ENCODE assay signal across 9 cellular contexts in the genomic region with DNA sequence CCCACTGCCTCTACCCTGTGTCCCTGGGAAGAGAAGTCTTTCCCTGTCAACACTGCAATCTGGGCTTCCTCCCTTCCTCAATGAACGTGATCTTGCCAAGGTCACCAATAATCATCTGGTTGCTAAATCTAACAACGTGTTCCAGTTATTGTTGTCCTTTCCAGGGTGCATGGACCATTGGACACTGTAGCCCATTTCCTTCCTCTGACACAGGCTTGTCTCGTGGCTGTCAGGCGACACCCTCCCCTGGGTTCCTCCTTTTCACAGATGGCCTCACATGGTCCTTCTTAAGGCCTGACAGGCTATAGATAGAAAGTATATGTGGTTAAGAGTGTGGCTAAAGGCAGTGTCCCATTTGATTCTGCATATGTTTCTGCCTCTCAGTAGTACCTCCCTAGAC.
DNase-seq lines count a peak whose midpoint lies in the region; ATAC-seq, FAIRE-seq and TF ChIP-seq lines count a peak whose summit lies in the region.
"Had no signal": no experiment of that assay in that cellular context is flagged by ENCODE, and none has a peak within 500 bp of the region (broad histone marks: within the 10 kb centered on the region; RNA-seq: fewer than 3 reads in every experiment).

No MANE protein-coding gene starts in this region.

- H3K4me1 ChIP-seq in GM12878 (ENCODE audit: control insufficient read depth, insufficient read depth, low read length): no peaks in the 10 kb centered on the region
- H3K4me1 ChIP-seq in parathyroid adenoma: peaks cover 3% of the 10 kb centered on the region

- CTCF ChIA-PET in GM12878 (lab: Yijun Ruan, JAX) (no interaction called here), HEK293T (lab: Yijun Ruan, JAX) (no interaction called here)

- WGBS in GM12878 (ENCODE audit: insufficient coverage, insufficient replicate concordance, low lambda C conversion rate, missing lambda C conversion rate): 0% methylated on average over 4 of the region's 4 CpGs

- TF ChIP-seq CTCF in GM12878 (IDR thresholded peaks at IDR 0.05 in 2 of 3, conservative IDR thresholded peaks at IDR 0.05 in 1 of 3; ENCODE audit: control insufficient read depth in 2 of 3, extremely low read depth in 1 of 3, insufficient read depth in 1 of 3, low read depth in 3 of 3, low read length in 3 of 3) (no peak), parathyroid adenoma (IDR thresholded peaks at IDR 0.05) (no peak)

- BruUV-seq in GM12878 (replicated peaks; lab: Mats Ljungman, UMichigan): no TSS peak

- no peak for FAIRE-seq in GM12878 (lab: Jason Lieb, UNC)
- FAIRE-seq: TTC549 had no signal

- in situ Hi-C loops in GM12878 (cut with MboI): no loop called here

- POLR2A ChIA-PET in GM12878 (lab: Charles Lee): no interaction called here
- POLR2A ChIA-PET in HEK293T (lab: Yijun Ruan, JAX): no interaction called here

- ATAC-seq in GM18861 (IDR thresholded peaks at IDR 0.05; ENCODE audit: unreplicated experiment) (peak; percentile 86), HG03103 (IDR thresholded peaks at IDR 0.05; ENCODE audit: low read depth, unreplicated experiment) (peak; percentile 74), GM12878 (peak; percentile 60), HG03097 (IDR thresholded peaks at IDR 0.05; ENCODE audit: low FRiP score, unreplicated experiment) (no peak), HG03571 (IDR thresholded peaks at IDR 0.05; ENCODE audit: unreplicated experiment) (no peak)

- no peak for TF ChIP-seq POLR2A in GM12878 (IDR thresholded peaks at IDR 0.05; ENCODE audit: low read depth, low read length)

- H3K27me3 ChIP-seq in GM12878 (replicated peaks in 1 of 2; ENCODE audit: control insufficient read depth in 2 of 2, insufficient read depth in 2 of 2, low read length in 1 of 2) (no peaks in the 10 kb centered on the region; a peak in 2 of 4 replicates), parathyroid adenoma (ENCODE audit: control insufficient read depth, insufficient read depth, low read length) (no peaks in the 10 kb centered on the region)

- no peak for TF ChIP-seq RAD21 in GM12878 (IDR thresholded peaks at IDR 0.05; ENCODE audit: insufficient read depth, low read depth, low read length)

- no peaks in the 10 kb centered on the region for H3K36me3 ChIP-seq in GM12878 (ENCODE audit: control insufficient read depth in 2 of 2, insufficient read depth in 2 of 2, low read length in 1 of 2)
- H3K36me3 ChIP-seq in parathyroid adenoma (ENCODE audit: control insufficient read depth, insufficient read depth, low read length): no peaks in the 10 kb centered on the region

- H3K4me2 ChIP-seq in GM12878 (ENCODE audit: control insufficient read depth, insufficient read depth): no peak overlapping the region
- no peak overlapping the region for H3K4me2 ChIP-seq in parathyroid adenoma (ENCODE audit: low read length)

- RAD21 ChIA-PET in GM12878 (lab: Charles Lee; ENCODE audit: unreplicated experiment): no interaction called here

- DNase-seq in GM12878 (ENCODE audit: low read depth, low spot score) (peak; percentile 11), HEK293T (ENCODE audit: extremely low spot score) (no peak), GM03348 (ENCODE audit: low spot score) (no peak)

- H3K27ac ChIP-seq in GM12878 (ENCODE audit: control insufficient read depth, insufficient read depth): no peak overlapping the region
- peak overlapping the region; percentile 19 for H3K27ac ChIP-seq in parathyroid adenoma

- H3K9ac ChIP-seq in GM12878 (ENCODE audit: control insufficient read depth, insufficient read depth, low read length) (no peak overlapping the region), parathyroid adenoma (no peak overlapping the region)

- no peaks in the 10 kb centered on the region for H4K20me1 ChIP-seq in GM12878 (ENCODE audit: control insufficient read depth, insufficient read depth)

- H3K79me2 ChIP-seq in GM12878 (ENCODE audit: control insufficient read depth, insufficient read depth, low read length) (no peaks in the 10 kb centered on the region), parathyroid adenoma (no peaks in the 10 kb centered on the region)

- SMC1A ChIA-PET in GM12878 (lab: Charles Lee; ENCODE audit: uncharacterized antibody, unreplicated experiment): no interaction called here

- H2AFZ ChIP-seq in GM12878 (ENCODE audit: control insufficient read depth, low read depth, low read length) (no peak overlapping the region), parathyroid adenoma (no peak overlapping the region)

- intact Hi-C loops in GM12878 (cut with micrococcal nuclease; ENCODE audit: unreplicated experiment): no loop called here

- no peak for TF ChIP-seq EP300 in GM12878 (IDR thresholded peaks at IDR 0.05; ENCODE audit: borderline replicate concordance in 1 of 2, control insufficient read depth in 1 of 2, low read depth in 2 of 2, low read length in 2 of 2)

- H3K9me3 ChIP-seq in GM12878 (replicated peaks; ENCODE audit: control insufficient read depth, insufficient read depth, low read length) (no peaks in the 10 kb centered on the region), parathyroid adenoma (ENCODE audit: control insufficient read depth, low read length) (no peaks in the 10 kb centered on the region)

- H3K4me3 ChIP-seq in GM12878: no peak overlapping the region
- no peak overlapping the region for H3K4me3 ChIP-seq in parathyroid adenoma (ENCODE audit: low read depth, low read length)

TF ChIP-seq in GM12878, 131 proteins besides CTCF, POLR2A, EP300 and RAD21:
- TF ChIP-seq SPI1 (IDR thresholded peaks at IDR 0.05; ENCODE audit: borderline replicate concordance, insufficient read depth, low read depth, low read length) (peak; percentile 36; the same call in 1 of the 2 replicates), CBX3 (IDR thresholded peaks at IDR 0.05; ENCODE audit: borderline replicate concordance, low read depth) (no peak), BHLHE40 (IDR thresholded peaks at IDR 0.05; ENCODE audit: borderline replicate concordance in 1 of 2, low read depth in 2 of 2, low read length in 1 of 2) (peak in 1 of 2 experiments; percentile 51; a peak in 1 of 4 replicates), RUNX3 (IDR thresholded peaks at IDR 0.05; ENCODE audit: low read length) (peak; percentile 65), SKIL (IDR thresholded peaks at IDR 0.05; ENCODE audit: low read depth, poor library complexity, severe bottlenecking) (no peak)

TF ChIP-seq in HEK293T, 16 proteins besides CTCF, POLR2A, EP300 and RAD21:
- TF ChIP-seq LEF1 (IDR thresholded peaks at IDR 0.05; ENCODE audit: borderline replicate concordance) (no peak), L3MBTL2 (conservative IDR thresholded peaks at IDR 0.05) (no peak), SUZ12 (IDR thresholded peaks at IDR 0.05) (no peak), BHLHE40 (IDR thresholded peaks at IDR 0.05; ENCODE audit: borderline replicate concordance) (no peak), SP1 (IDR thresholded peaks at IDR 0.05) (no peak), TARDBP (IDR thresholded peaks at IDR 0.05) (no peak), ZNF384 (IDR thresholded peaks at IDR 0.05) (no peak), FOXK2 (IDR thresholded peaks at IDR 0.05) (no peak), FOXM1 (IDR thresholded peaks at IDR 0.05; ENCODE audit: borderline replicate concordance) (no peak), ARNT (IDR thresholded peaks at IDR 0.05) (no peak), ELF4 (IDR thresholded peaks at IDR 0.05) (no peak)

Comparison
In these comparisons a context has a peak if more than half of its experiments do, and no peak if none do; other contexts are left out.
1. ATAC-seq: peak in GM18861 (single experiment), HG03103 (single experiment) and GM12878 (single experiment); none in HG03097 (single experiment) and HG03571 (single experiment).